8 cellular contexts compared by ENCODE assay signal in genomic region chr12:27627123-27627835, GRCh38.
DNase-seq lines count a peak whose midpoint lies in the region; ATAC-seq and TF ChIP-seq lines count a peak whose summit lies in the region.

No MANE protein-coding gene starts in this region.

- TF ChIP-seq CTCF in HCT116 (IDR thresholded peaks at IDR 0.05 in 2 of 3, conservative IDR thresholded peaks at IDR 0.05 in 1 of 3; ENCODE audit: borderline replicate concordance in 1 of 3, insufficient read depth in 1 of 3, low read depth in 2 of 3, low read length in 2 of 3): no peak
- no peak for TF ChIP-seq CTCF in right atrium auricular region (IDR thresholded peaks at IDR 0.05)

- H3K4me1 ChIP-seq in HCT116 (ENCODE audit: control insufficient read depth in 1 of 2, insufficient read depth in 2 of 2, low read length in 2 of 2) (peaks cover 56 to 60% of the 10 kb centered on the region in 2 experiments), right atrium auricular region (peaks cover 0 to 35% of the 10 kb centered on the region in 2 donors)

- ATAC-seq in HCT116: no peak
- ATAC-seq in SK-N-SH treated with all-trans-retinoic acid at 6 μM for 48 hours: peak; percentile 58
- ATAC-seq in HG03565 (IDR thresholded peaks at IDR 0.05; ENCODE audit: unreplicated experiment): no peak
- ATAC-seq in GM19351 (IDR thresholded peaks at IDR 0.05; ENCODE audit: unreplicated experiment): no peak

- H3K36me3 ChIP-seq in HCT116 (ENCODE audit: control insufficient read depth in 1 of 2, insufficient read depth in 2 of 2, low read length in 2 of 2): peaks cover 0 to 3% of the 10 kb centered on the region in 2 experiments; a peak in 1 of 4 replicates
- H3K36me3 ChIP-seq in right atrium auricular region: no peaks in the 10 kb centered on the region

- peaks cover 40% of the 10 kb centered on the region for H3K79me2 ChIP-seq in HCT116 (ENCODE audit: insufficient read depth, low read length)

- no peaks in the 10 kb centered on the region for H3K9me3 ChIP-seq in HCT116 (ENCODE audit: control insufficient read depth in 1 of 2, insufficient read depth in 1 of 2, low read depth in 1 of 2, low read length in 2 of 2)
- no peaks in the 10 kb centered on the region for H3K9me3 ChIP-seq in right atrium auricular region

- H3K27ac ChIP-seq in HCT116 (ENCODE audit: low read depth, low read length) (peak overlapping the region; percentile 81), right atrium auricular region (peak overlapping the region; percentile 39 to 41)

- H3K9ac ChIP-seq in HCT116 (ENCODE audit: low read length): no peak overlapping the region

- CTCF ChIA-PET in HCT116 (lab: Charles Lee): no interaction called here

- no peak for TF ChIP-seq POLR2A in HCT116 (IDR thresholded peaks at IDR 0.05; ENCODE audit: borderline replicate concordance, extremely low read depth, insufficient read depth, insufficient read length)

- peak; percentile 71 for DNase-seq in AG20443 (ENCODE audit: low spot score)
- DNase-seq in HCT116 (ENCODE audit: low read depth, low spot score): no peak
- DNase-seq in right atrium auricular region (ENCODE audit: low spot score): no peak
- no peak for DNase-seq in kidney tubule cell (ENCODE audit: low spot score)
- DNase-seq in NCI-H2107 (lab: John Stamatoyannopoulos, UW): no peak

- H3K9me2 ChIP-seq in HCT116 (ENCODE audit: insufficient read depth): no peaks in the 10 kb centered on the region

- intact Hi-C loops in HCT116 (cut with micrococcal nuclease): no loop called here

- H3K4me3 ChIP-seq in HCT116 (replicated peaks in 1 of 2; ENCODE audit: low read depth in 1 of 2, low read length in 2 of 2): no peak overlapping the region
- no peak overlapping the region for H3K4me3 ChIP-seq in right atrium auricular region

- RAD21 ChIA-PET in HCT116 (lab: Charles Lee; ENCODE audit: low non-redundant PET in 1 of 2, low total read pairs in 2 of 2, uncharacterized antibody in 2 of 2, unreplicated experiment in 2 of 2): interaction anchor here in 1 of 2 experiments (0.6 kb wide), 1 partner anchor 30 kb away, joined by 3 read pairs; no protein-coding TSS in a partner anchor

- H3K27me3 ChIP-seq in HCT116 (ENCODE audit: insufficient read depth, low read length) (no peaks in the 10 kb centered on the region), right atrium auricular region (no peaks in the 10 kb centered on the region)

- POLR2A ChIA-PET in HCT116 (lab: Charles Lee): interaction anchor here (1.6 kb wide), 1 partner anchor 7 kb away, joined by 3 read pairs; no protein-coding TSS in a partner anchor

- TF ChIP-seq RAD21 in HCT116 (IDR thresholded peaks at IDR 0.05; ENCODE audit: low read depth): no peak

- no peaks in the 10 kb centered on the region for H4K20me1 ChIP-seq in HCT116 (ENCODE audit: insufficient read depth)

- H2AFZ ChIP-seq in HCT116 (ENCODE audit: low read depth, low read length, poor library complexity, severe bottlenecking): no peak overlapping the region

- peak overlapping the region; percentile 46 for H3K4me2 ChIP-seq in HCT116 (ENCODE audit: low read length)

- no TSS peak for BruUV-seq in HCT116 (replicated peaks; lab: Mats Ljungman, UMichigan)

TF ChIP-seq in HCT116, 20 proteins besides CTCF, POLR2A, EP300 and RAD21:
- TF ChIP-seq CBX3 (IDR thresholded peaks at IDR 0.05; ENCODE audit: low read depth) (no peak), ELF1 (IDR thresholded peaks at IDR 0.05; ENCODE audit: borderline replicate concordance, low read depth) (no peak), SIN3A (IDR thresholded peaks at IDR 0.05; ENCODE audit: low read depth) (no peak), CEBPB (IDR thresholded peaks at IDR 0.05; ENCODE audit: low read depth) (peak; percentile 74), TCF7L2 (IDR thresholded peaks at IDR 0.05; ENCODE audit: borderline replicate concordance, extremely low read depth, insufficient read depth, insufficient read length) (no peak), ZFX (IDR thresholded peaks at IDR 0.05) (no peak), SP1 (IDR thresholded peaks at IDR 0.05; ENCODE audit: low read depth) (no peak), SRF (IDR thresholded peaks at IDR 0.05; ENCODE audit: low read depth) (no peak)

TF ChIP-seq in SK-N-SH treated with all-trans-retinoic acid at 6 μM for 48 hours, 23 proteins besides CTCF, POLR2A, EP300 and RAD21:
- TF ChIP-seq SNAI2 (CRISPR knock-in tag; IDR thresholded peaks at IDR 0.05): no peak
- TF ChIP-seq TSHZ2 (CRISPR knock-in tag; IDR thresholded peaks at IDR 0.05): no peak
- no peak for TF ChIP-seq OSR1 (CRISPR knock-in tag; IDR thresholded peaks at IDR 0.05)
- TF ChIP-seq, protein P1, sequence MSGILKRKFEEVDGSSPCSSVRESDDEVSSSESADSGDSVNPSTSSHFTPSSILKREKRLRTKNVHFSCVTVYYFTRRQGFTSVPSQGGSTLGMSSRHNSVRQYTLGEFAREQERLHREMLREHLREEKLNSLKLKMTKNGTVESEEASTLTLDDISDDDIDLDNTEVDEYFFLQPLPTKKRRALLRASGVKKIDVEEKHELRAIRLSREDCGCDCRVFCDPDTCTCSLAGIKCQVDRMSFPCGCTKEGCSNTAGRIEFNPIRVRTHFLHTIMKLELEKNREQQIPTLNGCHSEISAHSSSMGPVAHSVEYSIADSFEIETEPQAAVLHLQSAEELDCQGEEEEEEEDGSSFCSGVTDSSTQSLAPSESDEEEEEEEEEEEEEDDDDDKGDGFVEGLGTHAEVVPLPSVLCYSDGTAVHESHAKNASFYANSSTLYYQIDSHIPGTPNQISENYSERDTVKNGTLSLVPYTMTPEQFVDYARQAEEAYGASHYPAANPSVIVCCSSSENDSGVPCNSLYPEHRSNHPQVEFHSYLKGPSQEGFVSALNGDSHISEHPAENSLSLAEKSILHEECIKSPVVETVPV (CRISPR knock-in tag; IDR thresholded peaks at IDR 0.05): no peak
- TF ChIP-seq PPARA (CRISPR knock-in tag; IDR thresholded peaks at IDR 0.05; ENCODE audit: borderline replicate concordance): no peak
- no peak for TF ChIP-seq ZFP3 (CRISPR knock-in tag; IDR thresholded peaks at IDR 0.05)
- no peak for TF ChIP-seq ZNF8 (CRISPR knock-in tag; IDR thresholded peaks at IDR 0.05)
- no peak for TF ChIP-seq GLIS3 (CRISPR knock-in tag; IDR thresholded peaks at IDR 0.05)
- no peak for TF ChIP-seq ZNF70 (CRISPR knock-in tag; IDR thresholded peaks at IDR 0.05)
- no peak for TF ChIP-seq ESRRG (CRISPR knock-in tag; IDR thresholded peaks at IDR 0.05)
- no peak for TF ChIP-seq TOX (CRISPR knock-in tag; IDR thresholded peaks at IDR 0.05; ENCODE audit: borderline replicate concordance)
- TF ChIP-seq PATZ1 (CRISPR knock-in tag; IDR thresholded peaks at IDR 0.05; ENCODE audit: borderline replicate concordance): no peak
- no peak for TF ChIP-seq BACH2 (CRISPR knock-in tag; IDR thresholded peaks at IDR 0.05; ENCODE audit: borderline replicate concordance)
- TF ChIP-seq, protein P2, sequence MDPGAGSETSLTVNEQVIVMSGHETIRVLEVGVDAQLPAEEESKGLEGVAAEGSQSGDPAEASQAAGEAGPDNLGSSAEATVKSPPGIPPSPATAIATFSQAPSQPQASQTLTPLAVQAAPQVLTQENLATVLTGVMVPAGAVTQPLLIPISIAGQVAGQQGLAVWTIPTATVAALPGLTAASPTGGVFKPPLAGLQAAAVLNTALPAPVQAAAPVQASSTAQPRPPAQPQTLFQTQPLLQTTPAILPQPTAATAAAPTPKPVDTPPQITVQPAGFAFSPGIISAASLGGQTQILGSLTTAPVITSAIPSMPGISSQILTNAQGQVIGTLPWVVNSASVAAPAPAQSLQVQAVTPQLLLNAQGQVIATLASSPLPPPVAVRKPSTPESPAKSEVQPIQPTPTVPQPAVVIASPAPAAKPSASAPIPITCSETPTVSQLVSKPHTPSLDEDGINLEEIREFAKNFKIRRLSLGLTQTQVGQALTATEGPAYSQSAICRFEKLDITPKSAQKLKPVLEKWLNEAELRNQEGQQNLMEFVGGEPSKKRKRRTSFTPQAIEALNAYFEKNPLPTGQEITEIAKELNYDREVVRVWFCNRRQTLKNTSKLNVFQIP (CRISPR knock-in tag; IDR thresholded peaks at IDR 0.05; ENCODE audit: borderline replicate concordance, low read depth): no peak
